Comparison of ENCODE assay signal across 15 cellular contexts in genomic region chr16:82955836-82956348, GRCh38.
A peak's percentile ranks its signal among the peaks of the same experiment; 100 is the strongest.
DNase-seq lines count a peak whose midpoint lies in the region; ATAC-seq and TF ChIP-seq lines count a peak whose summit lies in the region.
"Had no signal": no experiment of that assay in that cellular context is flagged by ENCODE, and none has a peak within 500 bp of the region (broad histone marks: within the 10 kb centered on the region; RNA-seq: fewer than 3 reads in every experiment).

No MANE protein-coding gene starts in this region.

- CTCF ChIA-PET in IMR-90 (lab: Yijun Ruan, JAX), result no interaction called here

- no peak overlapping the region for H2BK15ac ChIP-seq in IMR-90 (ENCODE audit: low read depth, low read length)

- peaks cover 2% of the 10 kb centered on the region for H3K36me3 Mint-ChIP-seq in glutamatergic neuron (ENCODE audit: unreplicated experiment)

- H3K79me2 ChIP-seq in osteoblast (ENCODE audit: insufficient read depth, low read length), result no peaks in the 10 kb centered on the region

- POLR2A ChIA-PET in IMR-90 (lab: Charles Lee; ENCODE audit: unreplicated experiment), result no interaction called here

- in situ Hi-C loops in IMR-90 (cut with MboI; ENCODE audit: low sequenced_read_pairs), result no loop called here

- H3K4me1 ChIP-seq in IMR-90 (ENCODE audit: control insufficient read depth, insufficient read depth, low read length), result peaks cover 2% of the 10 kb centered on the region; the same call in 1 of the 2 replicates
- H3K4me1 ChIP-seq in osteoblast (ENCODE audit: insufficient read depth, low read length), result peaks cover 21% of the 10 kb centered on the region

- H2AFZ ChIP-seq in IMR-90 (replicated peaks; ENCODE audit: low read length, poor library complexity), result no peak overlapping the region
- H2AFZ ChIP-seq in osteoblast (ENCODE audit: low read length), result no peak overlapping the region
- H2AFZ ChIP-seq: GM23338 had no signal

- no peak overlapping the region for H3K4me3 Mint-ChIP-seq in glutamatergic neuron (ENCODE audit: unreplicated experiment)
- H3K4me3 Mint-ChIP-seq: B cell; CD4-positive, alpha-beta T cell; GM23338 had no signal

- no peak for TF ChIP-seq RAD21 in IMR-90 (IDR thresholded peaks at IDR 0.05; ENCODE audit: low read length)

- H3K9me3 ChIP-seq in IMR-90 (ENCODE audit: control insufficient read depth, insufficient read depth, low read length), result no peaks in the 10 kb centered on the region
- H3K9me3 ChIP-seq in osteoblast (ENCODE audit: low read depth, low read length), result no peaks in the 10 kb centered on the region

- no peak overlapping the region for H2AK9ac ChIP-seq in IMR-90 (replicated peaks; ENCODE audit: low read depth, low read length, poor library complexity)

- H3K9me3 Mint-ChIP-seq in glutamatergic neuron (ENCODE audit: unreplicated experiment), result peaks cover 1% of the 10 kb centered on the region
- H3K9me3 Mint-ChIP-seq: CD4-positive, alpha-beta T cell; GM23338 had no signal

- H4K5ac ChIP-seq in IMR-90 (ENCODE audit: low read depth, low read length), result no peak overlapping the region

- H3K36me3 ChIP-seq in IMR-90 (ENCODE audit: control insufficient read depth, insufficient read depth, low read length), result no peaks in the 10 kb centered on the region
- H3K36me3 ChIP-seq in osteoblast (ENCODE audit: insufficient read depth, low read length), result no peaks in the 10 kb centered on the region

- no peak overlapping the region for H2BK120ac ChIP-seq in IMR-90 (ENCODE audit: low read depth, low read length)

- no peak overlapping the region for H2BK20ac ChIP-seq in IMR-90 (ENCODE audit: low read depth, low read length)

- no peaks in the 10 kb centered on the region for H3K27me3 ChIP-seq in IMR-90 (ENCODE audit: control insufficient read depth, insufficient read depth, low read length)
- H3K27me3 ChIP-seq in osteoblast (ENCODE audit: insufficient read depth, low read length), result no peaks in the 10 kb centered on the region

- no peak for TF ChIP-seq POLR2A in IMR-90 (IDR thresholded peaks at IDR 0.05; ENCODE audit: low read depth, low read length)

- H3K4me2 ChIP-seq in IMR-90 (ENCODE audit: low read depth, low read length) (no peak overlapping the region), osteoblast (ENCODE audit: insufficient read depth, low read length) (no peak overlapping the region)
- H3K4me2 ChIP-seq: GM23338 had no signal

- H3K79me1 ChIP-seq in IMR-90 (ENCODE audit: low read depth in 1 of 2, low read length in 2 of 2), result peaks cover 0 to 27% of the 10 kb centered on the region in 2 experiments; a peak in 1 of 4 replicates

- H3K9me1 ChIP-seq in IMR-90 (ENCODE audit: insufficient read depth, low read length), result 0 out of 2 replicates have a peak, but pooled peaks cover 2% of the 10 kb centered on the region

- BruUV-seq in IMR-90 (replicated peaks; lab: Mats Ljungman, UMichigan), result no TSS peak

- H4K8ac ChIP-seq in IMR-90 (ENCODE audit: low read depth in 2 of 2, low read length in 2 of 2), result no peak overlapping the region

- 0 out of 2 replicates have a peak, but pooled peaks have one; percentile 27 for ATAC-seq in IMR-90 (ENCODE audit: low read depth)
- ATAC-seq in HG03025 (IDR thresholded peaks at IDR 0.05; ENCODE audit: low FRiP score, unreplicated experiment), result no peak
- ATAC-seq: GM23338 had no signal

- H4K20me1 ChIP-seq in IMR-90 (ENCODE audit: insufficient read depth, low read length) (no peaks in the 10 kb centered on the region), osteoblast (ENCODE audit: insufficient read depth, low read length) (no peaks in the 10 kb centered on the region)

- TF ChIP-seq CTCF in IMR-90 (conservative IDR thresholded peaks at IDR 0.05; ENCODE audit: low read depth, low read length), result no peak
- TF ChIP-seq CTCF in epithelial cell of esophagus (IDR thresholded peaks at IDR 0.05; ENCODE audit: insufficient read depth, low read depth, low read length, missing control alignments), result no peak
- no peak for TF ChIP-seq CTCF in osteoblast (IDR thresholded peaks at IDR 0.05; ENCODE audit: extremely low read depth, low read depth, low read length)
- TF ChIP-seq CTCF in glutamatergic neuron (IDR thresholded peaks at IDR 0.05; ENCODE audit: partially characterized antibody, unreplicated experiment), result no peak

- peaks cover 2% of the 10 kb centered on the region for H3K27me3 Mint-ChIP-seq in glutamatergic neuron (ENCODE audit: unreplicated experiment)
- H3K27me3 Mint-ChIP-seq: B cell; CD4-positive, alpha-beta T cell had no signal

- peaks cover 19% of the 10 kb centered on the region for H3K4me1 Mint-ChIP-seq in glutamatergic neuron (ENCODE audit: low read depth, unreplicated experiment)
- H3K4me1 Mint-ChIP-seq: B cell had no signal

- no peak overlapping the region for H3K9ac ChIP-seq in IMR-90 (ENCODE audit: low read depth, low read length)

- no peak overlapping the region for H3K56ac ChIP-seq in IMR-90 (ENCODE audit: extremely low read depth, insufficient read depth, low read length)

- dilution Hi-C loops in IMR-90 (cut with HindIII; ENCODE audit: low sequenced_read_pairs, unreplicated experiment), result no loop called here

- no peak overlapping the region for H3K4ac ChIP-seq in IMR-90 (ENCODE audit: low read depth, low read length)

- H3K27ac Mint-ChIP-seq in glutamatergic neuron (ENCODE audit: unreplicated experiment), result no peak overlapping the region
- H3K27ac Mint-ChIP-seq: B cell; CD4-positive, alpha-beta T cell; GM23338 had no signal

- no peak overlapping the region; the same call in 1 of the 2 replicates for H3K14ac ChIP-seq in IMR-90 (replicated peaks; ENCODE audit: low read depth, low read length)

- H3K27ac ChIP-seq in IMR-90 (ENCODE audit: insufficient read depth, low read length) (no peak overlapping the region), osteoblast (ENCODE audit: low read depth, low read length) (no peak overlapping the region)
- H3K27ac ChIP-seq: HL-60 had no signal

- no peak overlapping the region for H3K18ac ChIP-seq in IMR-90 (ENCODE audit: low read depth, low read length)

- no peak overlapping the region for H4K91ac ChIP-seq in IMR-90 (ENCODE audit: insufficient read depth, low read depth, low read length)

- DNase-seq in IMR-90 (no peak), M059J (ENCODE audit: low read depth) (peak; percentile 9), epithelial cell of esophagus (ENCODE audit: low read depth) (peak; percentile 5), osteoblast (ENCODE audit: insufficient read length, low spot score, missing footprints) (peak; percentile 30), glutamatergic neuron (no peak), NCI-H345 (lab: John Stamatoyannopoulos, UW) (no peak)
- DNase-seq: C1 segment of cervical spinal cord; Calu3; CD4-positive, alpha-beta T cell; DMS 273 treated with DMSO at 0.1 percent for 48 hours; H7 had no signal

- no peak overlapping the region for H3K23ac ChIP-seq in IMR-90 (ENCODE audit: low read depth, low read length)

- no peak overlapping the region for H2BK5ac ChIP-seq in IMR-90 (ENCODE audit: low read depth, low read length, poor library complexity, severe bottlenecking)

- WGBS in IMR-90 (ENCODE audit: extremely low coverage in 2 of 2, insufficient read length in 1 of 2), 2 experiments, result 94% methylated on average over 2 of the region's 2 CpGs; no CpG with 5 or more reads in 1 of the 2 experiments

- H3K4me3 ChIP-seq in IMR-90 (ENCODE audit: insufficient read depth, low read depth, low read length) (no peak overlapping the region), epithelial cell of esophagus (ENCODE audit: low read length) (no peak overlapping the region), osteoblast (ENCODE audit: insufficient read depth, low read length) (no peak overlapping the region)
- H3K4me3 ChIP-seq: GM23338 had no signal

- no peak overlapping the region for H2AK5ac ChIP-seq in IMR-90 (ENCODE audit: low read depth, low read length)

- intact Hi-C loops in IMR-90 (cut with micrococcal nuclease), result loop anchor here (10.0 kb wide), 1 partner anchor 209 kb away; no protein-coding TSS in a partner anchor

TF ChIP-seq in IMR-90, 13 proteins besides CTCF, POLR2A, EP300 and RAD21:
- TF ChIP-seq, protein P1, sequence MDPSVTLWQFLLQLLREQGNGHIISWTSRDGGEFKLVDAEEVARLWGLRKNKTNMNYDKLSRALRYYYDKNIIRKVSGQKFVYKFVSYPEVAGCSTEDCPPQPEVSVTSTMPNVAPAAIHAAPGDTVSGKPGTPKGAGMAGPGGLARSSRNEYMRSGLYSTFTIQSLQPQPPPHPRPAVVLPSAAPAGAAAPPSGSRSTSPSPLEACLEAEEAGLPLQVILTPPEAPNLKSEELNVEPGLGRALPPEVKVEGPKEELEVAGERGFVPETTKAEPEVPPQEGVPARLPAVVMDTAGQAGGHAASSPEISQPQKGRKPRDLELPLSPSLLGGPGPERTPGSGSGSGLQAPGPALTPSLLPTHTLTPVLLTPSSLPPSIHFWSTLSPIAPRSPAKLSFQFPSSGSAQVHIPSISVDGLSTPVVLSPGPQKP (IDR thresholded peaks at IDR 0.05; ENCODE audit: borderline replicate concordance, low read depth, low read length), result no peak
- TF ChIP-seq NFE2L2 (IDR thresholded peaks at IDR 0.05; ENCODE audit: low read depth, low read length), result no peak
- TF ChIP-seq CEBPB (IDR thresholded peaks at IDR 0.05; ENCODE audit: low read depth, low read length), result no peak
- TF ChIP-seq RCOR1 (IDR thresholded peaks at IDR 0.05; ENCODE audit: insufficient replicate concordance, low read length), result no peak
- no peak for TF ChIP-seq CHD1 (IDR thresholded peaks at IDR 0.05; ENCODE audit: low read depth, low read length)
- no peak for TF ChIP-seq FOS (IDR thresholded peaks at IDR 0.05; ENCODE audit: low read depth, low read length)
- no peak for TF ChIP-seq USF2 (IDR thresholded peaks at IDR 0.05; ENCODE audit: low read depth, low read length)
- no peak for TF ChIP-seq BHLHE40 (IDR thresholded peaks at IDR 0.05; ENCODE audit: low read depth, low read length)
- TF ChIP-seq SMC3 (IDR thresholded peaks at IDR 0.05; ENCODE audit: low read depth, low read length), result no peak
- TF ChIP-seq RFX5 (IDR thresholded peaks at IDR 0.05; ENCODE audit: low read depth, low read length), result no peak
- no peak for TF ChIP-seq MXI1 (IDR thresholded peaks at IDR 0.05; ENCODE audit: borderline replicate concordance, low read depth, low read length)
- TF ChIP-seq MAZ (IDR thresholded peaks at IDR 0.05; ENCODE audit: borderline replicate concordance, low read depth, low read length), result no peak
- no peak for TF ChIP-seq MAFK (IDR thresholded peaks at IDR 0.05; ENCODE audit: low read depth, low read length)
TF ChIP-seq in IMR-90: peak in this region for 0.

Comparison
In these comparisons a context has a peak if more than half of its experiments do, and no peak if none do; other contexts are left out.
1. DNase-seq: peak in M059J (single experiment), epithelial cell of esophagus (single experiment) and osteoblast (single experiment); none in IMR-90 (single experiment), glutamatergic neuron (single experiment) and NCI-H345 (single experiment).